In the genomic region with DNA sequence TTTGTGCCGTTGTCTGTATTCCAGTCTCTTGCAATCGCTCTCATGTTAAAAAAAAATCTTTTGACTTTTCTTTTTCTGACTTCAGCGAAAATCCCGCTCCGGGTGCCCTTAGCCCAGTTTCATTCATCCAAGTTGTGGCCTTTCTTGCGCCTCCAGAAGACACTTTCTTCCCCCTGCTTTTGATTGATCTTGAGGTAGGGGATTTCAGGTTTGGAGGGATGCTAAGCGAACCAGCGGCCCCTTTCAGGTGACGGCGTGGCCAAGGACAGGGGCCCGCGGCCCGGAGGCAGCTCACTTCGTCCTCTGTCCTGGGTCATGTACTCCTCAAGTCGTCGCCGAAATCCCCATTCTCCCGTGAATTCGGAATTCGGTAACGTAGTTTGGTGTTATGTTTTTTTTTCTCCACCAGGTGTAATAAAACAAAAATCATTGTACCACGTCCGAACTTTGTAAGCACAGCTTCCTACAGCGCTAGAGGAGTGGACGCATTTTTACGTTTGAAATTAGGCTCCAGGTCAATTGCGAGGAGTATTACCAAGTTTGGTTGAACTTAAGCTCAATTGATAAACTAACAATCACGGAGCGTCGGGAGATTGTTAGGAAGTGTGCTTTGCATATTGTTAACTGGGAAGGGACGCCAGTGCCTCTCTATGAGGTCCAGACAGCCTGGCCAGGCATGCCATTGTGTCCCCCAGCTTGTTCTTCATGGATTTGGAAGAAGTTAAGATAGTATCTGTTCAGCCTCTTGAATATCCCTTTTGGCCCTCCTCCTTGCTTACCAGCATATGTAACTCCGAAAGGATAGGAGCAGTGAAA, we compare ENCODE assay signal across 8 cellular contexts. TPM values are rescaled to one million over a fixed set of nuclear protein-coding genes. Genes with fewer than 3 reads are reported as not detected.
DNase-seq lines count a peak whose midpoint lies in the region; ATAC-seq lines count a peak whose summit lies in the region.

No MANE protein-coding gene starts in this region.

- H3K4me2 ChIP-seq in BLaER1 = peak overlapping the region; percentile 97

- H3K4me3 Mint-ChIP-seq in activated naive CD8-positive, alpha-beta T cell treated with anti-CD3 and anti-CD28 coated beads, Interleukin-2, amount 50 U/mL, for 24 hours = peak overlapping the region; percentile 92
- H3K4me3 Mint-ChIP-seq in stimulated activated naive CD8-positive, alpha-beta T cell treated with anti-CD3 and anti-CD28 coated beads, Interleukin-15, Interleukin-2, amounts not matched to agents 100 ng/mL and 50 ng/mL, for 24 hours = peak overlapping the region; percentile 96

- no peaks in the 10 kb centered on the region for H3K27me3 ChIP-seq in BLaER1

- peaks cover 53% of the 10 kb centered on the region for H3K4me1 Mint-ChIP-seq in activated naive CD8-positive, alpha-beta T cell treated with anti-CD3 and anti-CD28 coated beads, Interleukin-2, amount 50 U/mL, for 24 hours
- H3K4me1 Mint-ChIP-seq in stimulated activated naive CD8-positive, alpha-beta T cell treated with anti-CD3 and anti-CD28 coated beads, Interleukin-15, Interleukin-2, amounts not matched to agents 100 ng/mL and 50 ng/mL, for 24 hours (ENCODE audit: low read depth) = peaks cover 6% of the 10 kb centered on the region

- no peak for ATAC-seq in activated naive CD8-positive, alpha-beta T cell treated with anti-CD3 and anti-CD28 coated beads, Interleukin-2, amount 50 U/mL, for 24 hours
- no peak for ATAC-seq in GM18867 (IDR thresholded peaks at IDR 0.05; ENCODE audit: unreplicated experiment)
- ATAC-seq in HG03196 (IDR thresholded peaks at IDR 0.05; ENCODE audit: unreplicated experiment) = no peak

- peaks cover 8% of the 10 kb centered on the region; the same call in 1 of the 2 replicates for H3K36me3 ChIP-seq in BLaER1

- peak overlapping the region; percentile 86 for H3K27ac ChIP-seq in BLaER1

- no peaks in the 10 kb centered on the region for H3K27me3 Mint-ChIP-seq in activated naive CD8-positive, alpha-beta T cell treated with anti-CD3 and anti-CD28 coated beads, Interleukin-2, amount 50 U/mL, for 24 hours
- H3K27me3 Mint-ChIP-seq in stimulated activated naive CD8-positive, alpha-beta T cell treated with anti-CD3 and anti-CD28 coated beads, Interleukin-15, Interleukin-2, amounts not matched to agents 100 ng/mL and 50 ng/mL, for 24 hours = no peaks in the 10 kb centered on the region

- peak overlapping the region; percentile 84 for H3K9ac ChIP-seq in BLaER1

- peak overlapping the region; percentile 93 for H3K4me3 ChIP-seq in BLaER1

- H3K27ac Mint-ChIP-seq in activated naive CD8-positive, alpha-beta T cell treated with anti-CD3 and anti-CD28 coated beads, Interleukin-2, amount 50 U/mL, for 24 hours = peak overlapping the region; percentile 93
- H3K27ac Mint-ChIP-seq in stimulated activated naive CD8-positive, alpha-beta T cell treated with anti-CD3 and anti-CD28 coated beads, Interleukin-15, Interleukin-2, amounts not matched to agents 100 ng/mL and 50 ng/mL, for 24 hours = peak overlapping the region; percentile 92

- peaks cover 60% of the 10 kb centered on the region for H4K20me1 ChIP-seq in BLaER1

- H3K4me1 ChIP-seq in BLaER1 = peaks cover 56% of the 10 kb centered on the region

- DNase-seq in HT-29 (ENCODE audit: low spot score) (peak; percentile 44), iris pigment epithelial cell (ENCODE audit: low read depth) (peak; percentile 27), putamen (ENCODE audit: low spot score) (no peak)
- DNase-seq in activated naive CD8-positive, alpha-beta T cell treated with anti-CD3 and anti-CD28 coated beads, Interleukin-2, amount 50 U/mL, for 24 hours = no peak

- no peaks in the 10 kb centered on the region for H3K9me3 ChIP-seq in BLaER1

- peaks cover 43% of the 10 kb centered on the region for H3K36me3 Mint-ChIP-seq in activated naive CD8-positive, alpha-beta T cell treated with anti-CD3 and anti-CD28 coated beads, Interleukin-2, amount 50 U/mL, for 24 hours (ENCODE audit: low read depth)
- H3K36me3 Mint-ChIP-seq in stimulated activated naive CD8-positive, alpha-beta T cell treated with anti-CD3 and anti-CD28 coated beads, Interleukin-15, Interleukin-2, amounts not matched to agents 100 ng/mL and 50 ng/mL, for 24 hours (ENCODE audit: low read depth) = peaks cover 42% of the 10 kb centered on the region

- no peaks in the 10 kb centered on the region for H3K9me3 Mint-ChIP-seq in activated naive CD8-positive, alpha-beta T cell treated with anti-CD3 and anti-CD28 coated beads, Interleukin-2, amount 50 U/mL, for 24 hours
- H3K9me3 Mint-ChIP-seq in stimulated activated naive CD8-positive, alpha-beta T cell treated with anti-CD3 and anti-CD28 coated beads, Interleukin-15, Interleukin-2, amounts not matched to agents 100 ng/mL and 50 ng/mL, for 24 hours = no peaks in the 10 kb centered on the region

RNA-seq across cellular contexts. Expression of a gene that starts 1.1 kb away (rescaled TPM):
- total RNA-seq in HT-29 (2014; rRNA removed; shearing (Covaris generic)) = 19.0 TPM in 2 replicates

RNA-seq across cellular contexts. Expression of a gene that starts 1.1 kb away (rescaled TPM):
- 8.3 and 9.0 TPM in 2 replicates for total RNA-seq in HT-29 (2014; rRNA removed; shearing (Covaris generic))

Comparison
In these comparisons a context has a peak if more than half of its experiments do, and no peak if none do; other contexts are left out.
1. DNase-seq: peak in HT-29 (single experiment) and iris pigment epithelial cell (single experiment); none in activated naive CD8-positive, alpha-beta T cell treated with anti-CD3 and anti-CD28 coated beads, Interleukin-2, amount 50 U/mL, for 24 hours (single experiment) and putamen (single experiment).